8 cellular contexts compared by ENCODE assay signal in genomic region chr20:49608752-49609670, GRCh38. TPM values are rescaled to one million over a fixed set of nuclear protein-coding genes. Genes with fewer than 3 reads are reported as not detected.
DNase-seq lines count a peak whose midpoint lies in the region; ATAC-seq and TF ChIP-seq lines count a peak whose summit lies in the region.

No MANE protein-coding gene starts in this region.

- no peak overlapping the region for H3K27ac Mint-ChIP-seq in activated T-cell treated with anti-CD3 and anti-CD28 coated beads, Interleukin-2, amount 50 U/mL, for 72 hours

- TF ChIP-seq CTCF in GM12874 (IDR thresholded peaks at IDR 0.05; ENCODE audit: insufficient read depth, low read depth, low read length), result peak; percentile 98
- TF ChIP-seq CTCF in Panc1 (IDR thresholded peaks at IDR 0.05), result peak; percentile 98
- peak; percentile 92 for TF ChIP-seq CTCF in neutrophil (IDR thresholded peaks at IDR 0.05)
- TF ChIP-seq CTCF in testis (IDR thresholded peaks at IDR 0.05), result peak; percentile 94 to 98 (median 97)

- CTCF ChIA-PET in Panc1 (lab: Charles Lee), result interaction anchor here (0.6 to 2.1 kb wide), 9 partner anchors 25 to 451 kb away, joined by 3 to 24 read pairs (median 5); no protein-coding TSS in a partner anchor

- ATAC-seq in Panc1 (peak; percentile 63), GM21447 (IDR thresholded peaks at IDR 0.05; ENCODE audit: unreplicated experiment) (no peak)
- ATAC-seq in activated T-cell treated with anti-CD3 and anti-CD28 coated beads, Interleukin-2, amount 50 U/mL, for 72 hours (replicated peaks in 1 of 2), result peak; percentile 79 to 83

- POLR2A ChIA-PET in Panc1 (lab: Charles Lee), result interaction anchor here (0.5 kb wide), 1 partner anchor 228 kb away, joined by 12 read pairs; no protein-coding TSS in a partner anchor

- intact Hi-C loops in Panc1 (cut with micrococcal nuclease; ENCODE audit: unreplicated experiment) (loop anchor here (1.0 to 10.0 kb wide), 2 partner anchors 68 to 274 kb away; no protein-coding TSS in a partner anchor), testis (cut with DNase I; ENCODE audit: low total_unique reads) (loop anchor here (5.0 kb wide), 1 partner anchor 67 kb away; no protein-coding TSS in a partner anchor)

- BruUV-seq in Panc1 (replicated peaks; lab: Mats Ljungman, UMichigan), result no TSS peak

- WGBS in testis, 2 donors, result 10 to 19% methylated on average over 11 to 17 of the region's 17 CpGs

- DNase-seq in HuH-7 (ENCODE audit: low spot score) (peak; percentile 80), Panc1 (ENCODE audit: low read depth, low spot score) (peak; percentile 61), fibroblast of the conjunctiva (ENCODE audit: low read depth) (peak; percentile 39), testis (peak; percentile 75)
- DNase-seq in activated T-cell treated with anti-CD3 and anti-CD28 coated beads, Interleukin-2, amount 50 U/mL, for 72 hours, result peak; percentile 78 to 82

- peaks cover 14% of the 10 kb centered on the region for H3K27me3 Mint-ChIP-seq in activated T-cell treated with anti-CD3 and anti-CD28 coated beads, Interleukin-2, amount 50 U/mL, for 72 hours (ENCODE audit: low read depth)

- H3K4me1 Mint-ChIP-seq in activated T-cell treated with anti-CD3 and anti-CD28 coated beads, Interleukin-2, amount 50 U/mL, for 72 hours (ENCODE audit: low read depth), result peaks cover 25% of the 10 kb centered on the region

- H3K36me3 ChIP-seq in Panc1 (ENCODE audit: control insufficient read depth, insufficient read depth, low read length) (no peaks in the 10 kb centered on the region), neutrophil (no peaks in the 10 kb centered on the region), testis (ENCODE audit: low read depth, missing control alignments) (no peaks in the 10 kb centered on the region)

- in situ Hi-C loops in Panc1 (cut with HindIII; ENCODE audit: low pct_unique_long_range_greater_than_20kb, low sequenced_read_pairs), result no loop called here

- H3K4me3 ChIP-seq in Panc1 (ENCODE audit: low read depth in 2 of 2, low read length in 2 of 2) (peak overlapping the region in 1 of 2 experiments; percentile 17; a peak in 1 of 4 replicates), neutrophil (ENCODE audit: low read depth in 1 of 2, low read length in 1 of 2) (peak overlapping the region in 1 of 2 experiments; percentile 23), testis (no peak overlapping the region)

- peaks cover 21% of the 10 kb centered on the region for H3K4me1 ChIP-seq in Panc1 (ENCODE audit: control insufficient read depth, insufficient read depth, low read length)
- H3K4me1 ChIP-seq in neutrophil (ENCODE audit: control insufficient read depth in 1 of 2, insufficient read depth in 1 of 2, low read depth in 1 of 2, low read length in 1 of 2), result peaks cover 15 to 23% of the 10 kb centered on the region in 2 experiments
- H3K4me1 ChIP-seq in testis, result no peaks in the 10 kb centered on the region

- H3K36me3 Mint-ChIP-seq in activated T-cell treated with anti-CD3 and anti-CD28 coated beads, Interleukin-2, amount 50 U/mL, for 72 hours (ENCODE audit: insufficient read depth in 2 of 2), result no peaks in the 10 kb centered on the region

- no peaks in the 10 kb centered on the region for H3K27me3 ChIP-seq in Panc1 (ENCODE audit: control insufficient read depth, insufficient read depth, low read length)
- peaks cover 15% of the 10 kb centered on the region for H3K27me3 ChIP-seq in neutrophil
- no peaks in the 10 kb centered on the region for H3K27me3 ChIP-seq in testis

- H3K9me3 Mint-ChIP-seq in activated T-cell treated with anti-CD3 and anti-CD28 coated beads, Interleukin-2, amount 50 U/mL, for 72 hours, result no peaks in the 10 kb centered on the region

- H3K9me3 ChIP-seq in Panc1 (ENCODE audit: control insufficient read depth, insufficient read depth, low read depth, low read length) (no peaks in the 10 kb centered on the region), neutrophil (no peaks in the 10 kb centered on the region), testis (no peaks in the 10 kb centered on the region)

- no peak overlapping the region for H3K27ac ChIP-seq in Panc1 (ENCODE audit: low read length)
- H3K27ac ChIP-seq in neutrophil, result no peak overlapping the region
- H3K27ac ChIP-seq in testis, result no peak overlapping the region

- H3K4me3 Mint-ChIP-seq in activated T-cell treated with anti-CD3 and anti-CD28 coated beads, Interleukin-2, amount 50 U/mL, for 72 hours, result peak overlapping the region; percentile 27 to 53

- TF ChIP-seq POLR2A in testis (IDR thresholded peaks at IDR 0.05), result no peak

RNA-seq across cellular contexts. Expression of gene PTGIS, which starts 41.1 kb away (rescaled TPM):
- total RNA-seq in Panc1 (2021; ENCODE audit: unreplicated experiment), result 4.4 TPM
- 8.5 TPM for polyA plus RNA-seq in Panc1 (2012; ENCODE audit: insufficient read length)
- 1 to 10 TPM; 1.8 to 6.3 TPM for total RNA-seq in activated T-cell treated with anti-CD3 and anti-CD28 coated beads, Interleukin-2, amount 50 U/mL, for 72 hours
- 10 to 100 TPM; 12.2 to 13.0 TPM for total RNA-seq in testis
- polyA plus RNA-seq in testis (ENCODE audit: insufficient read depth, low read depth, low replicate concordance), result 30.3 TPM
